9 cellular contexts compared by ENCODE assay signal in the genomic region with DNA sequence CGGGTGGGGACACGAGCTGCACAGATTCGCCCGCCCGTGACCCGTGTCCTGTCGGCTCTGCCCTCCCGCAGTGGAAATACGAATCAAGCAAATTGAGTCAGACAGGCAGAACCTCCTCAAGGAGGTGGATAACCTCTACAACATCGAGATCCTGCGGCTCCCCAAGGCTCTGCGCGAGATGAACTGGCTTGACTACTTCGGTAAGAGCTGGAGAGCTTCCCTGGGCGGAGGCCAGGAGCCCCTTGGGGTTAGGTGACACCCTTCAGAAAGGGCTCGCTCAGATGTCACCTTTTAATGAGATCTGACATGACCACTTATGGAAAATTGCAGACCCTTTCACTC. TPM values are rescaled to one million over a fixed set of nuclear protein-coding genes. Genes with fewer than 3 reads are reported as not detected.
DNase-seq lines count a peak whose midpoint lies in the region; ATAC-seq and TF ChIP-seq lines count a peak whose summit lies in the region.
"Had no signal": no experiment of that assay in that cellular context is flagged by ENCODE, and none has a peak within 500 bp of the region (broad histone marks: within the 10 kb centered on the region; RNA-seq: fewer than 3 reads in every experiment).

No MANE protein-coding gene starts in this region.

- TF ChIP-seq EP300 in sigmoid colon (IDR thresholded peaks at IDR 0.05): no peak

- peak overlapping the region; percentile 81 for H3K4me3 ChIP-seq in GM23338
- peak overlapping the region; percentile 76 to 85 (median 82) for H3K4me3 ChIP-seq in Peyer's patch
- peak overlapping the region; percentile 97 for H3K4me3 ChIP-seq in fibroblast of mammary gland (ENCODE audit: control insufficient read depth, low read depth, low read length)
- H3K4me3 ChIP-seq in sigmoid colon: peak overlapping the region; percentile 75 to 94 (median 82)

- intact Hi-C loops in sigmoid colon (cut with DNase I): loop anchor here (1.0 to 10.0 kb wide), 5 partner anchors 96 to 252 kb away; a partner anchor contains a TSS

- WGBS in sigmoid colon, 2 donors: 1 to 2% methylated on average over 16 of the region's 16 CpGs

- peak overlapping the region; percentile 97 for H3K4me2 ChIP-seq in GM23338

- H2AFZ ChIP-seq in GM23338: peak overlapping the region; percentile 99

- H3K9me2 ChIP-seq in GM23338 (ENCODE audit: insufficient read depth): no peaks in the 10 kb centered on the region

- peaks cover 27% of the 10 kb centered on the region; the same call in 1 of the 2 replicates for H4K20me1 ChIP-seq in GM23338 (replicated peaks; ENCODE audit: insufficient read depth)

- ATAC-seq in GM23338: 0 out of 3 replicates have a peak, but pooled peaks have one; percentile 0

- DNase-seq in GM23338 (ENCODE audit: low spot score) (peak; percentile 39), Peyer's patch (no peak), fibroblast of mammary gland (ENCODE audit: low read depth) (no peak), sigmoid colon (no peak), caudate nucleus (lab: John Stamatoyannopoulos, UW) (no peak), GOT3 (lab: John Stamatoyannopoulos, UW) (no peak), mucosa of gallbladder (ENCODE audit: low spot score) (no peak), germinal center (ENCODE audit: low spot score) (no peak)

- H3K4me1 ChIP-seq in GM23338 (ENCODE audit: insufficient read depth) (peaks cover 14% of the 10 kb centered on the region; the same call in 1 of the 2 replicates), Peyer's patch (peaks cover 7 to 35% (median 19%) of the 10 kb centered on the region in 4 donors), sigmoid colon (peaks cover 0 to 37% (median 31%) of the 10 kb centered on the region in 4 donors)

- H3K36me3 ChIP-seq in GM23338 (ENCODE audit: insufficient read depth) (peaks cover 29% of the 10 kb centered on the region), Peyer's patch (peaks cover 0 to 2% (median 0%) of the 10 kb centered on the region in 3 donors), sigmoid colon (peaks cover 0 to 8% (median 1%) of the 10 kb centered on the region in 4 donors)

- H3K36me3 Mint-ChIP-seq in GM23338 (ENCODE audit: low read depth): peaks cover 39% of the 10 kb centered on the region

- no peaks in the 10 kb centered on the region for H3K27me3 ChIP-seq in GM23338 (ENCODE audit: insufficient read depth)
- H3K27me3 ChIP-seq in Peyer's patch: no peaks in the 10 kb centered on the region
- no peaks in the 10 kb centered on the region for H3K27me3 ChIP-seq in sigmoid colon

- no peaks in the 10 kb centered on the region; the same call in 2 of the 3 replicates for H3K9me3 Mint-ChIP-seq in GM23338

- TF ChIP-seq CTCF in GM23338 (conservative IDR thresholded peaks at IDR 0.05; ENCODE audit: low read depth in 2 of 2) (no peak), Peyer's patch (IDR thresholded peaks at IDR 0.05) (no peak), fibroblast of mammary gland (conservative IDR thresholded peaks at IDR 0.05; ENCODE audit: control insufficient read depth, insufficient read depth, low read depth, low read length) (no peak), sigmoid colon (IDR thresholded peaks at IDR 0.05) (no peak)

- no peak for TF ChIP-seq POLR2A in Peyer's patch (IDR thresholded peaks at IDR 0.05)
- no peak for TF ChIP-seq POLR2A in sigmoid colon (IDR thresholded peaks at IDR 0.05)

- H3K27ac ChIP-seq in GM23338 (ENCODE audit: low read depth) (peak overlapping the region; percentile 68; the same call in 1 of the 2 replicates), Peyer's patch (peak overlapping the region; percentile 2 to 87 (median 36)), sigmoid colon (peak overlapping the region in 3 of 4 donors; percentile 87 to 94 (median 91)), caudate nucleus (ENCODE audit: low read depth, low read length) (no peak overlapping the region)

- H3K27ac Mint-ChIP-seq in GM23338: peak overlapping the region; percentile 96

- peaks cover 18% of the 10 kb centered on the region for H3K4me1 Mint-ChIP-seq in GM23338

- H3F3A ChIP-seq in GM23338 (replicated peaks; ENCODE audit: low read depth): no peaks in the 10 kb centered on the region

- peak overlapping the region; percentile 99 for H3K4me3 Mint-ChIP-seq in GM23338

- peaks cover 42% of the 10 kb centered on the region for H3K79me2 ChIP-seq in GM23338 (replicated peaks; ENCODE audit: insufficient read depth)

- H3K27me3 Mint-ChIP-seq in GM23338 (ENCODE audit: insufficient read depth, low read depth, poor library complexity): peaks cover 8% of the 10 kb centered on the region

- H3K9me3 ChIP-seq in Peyer's patch (no peaks in the 10 kb centered on the region), sigmoid colon (no peaks in the 10 kb centered on the region)

TF ChIP-seq in GM23338, 12 proteins besides CTCF, POLR2A, EP300 and RAD21:
- no peak for TF ChIP-seq NANOG (IDR thresholded peaks at IDR 0.05; ENCODE audit: borderline replicate concordance)
- no peak for TF ChIP-seq POLR2AphosphoS5 (IDR thresholded peaks at IDR 0.05; ENCODE audit: low read depth)

RNA-seq across cellular contexts. Expression of a gene that starts 0.5 kb away (rescaled TPM):
- 31.6 and 35.3 TPM in 2 replicates for total RNA-seq in GM23338 (2014; rRNA removed; shearing (Covaris generic))
- polyA plus RNA-seq in GM23338 (2016; fragmentation: Nextera tagmentation; extraction: Ambion mirVana) (37.9 and 38.9 TPM in 2 replicates), sigmoid colon (10 to 100 TPM in 1 of 3 donors, 1 to 10 TPM in 2; 4.8 to 21.4 (median 6.7) TPM)
- total RNA-seq in Peyer's patch (1 to 10 TPM; 3.1 to 7.4 (median 4.0) TPM), sigmoid colon (under 1 TPM in 3 of 4 donors, not detected in 1; under 0.01 to 0.55 (median 0.16) TPM), mucosa of gallbladder (2.5 TPM)

RNA-seq across cellular contexts. Expression of a gene that starts 58.1 kb away (rescaled TPM):
- 0.19 TPM in 1 of 2 replicates, not detected in the other for total RNA-seq in GM23338 (2014; rRNA removed; shearing (Covaris generic))
- polyA plus RNA-seq in GM23338 (2016; fragmentation: Nextera tagmentation; extraction: Ambion mirVana) (0.11 and 0.12 TPM in 2 replicates), sigmoid colon (1 to 10 TPM in 1 of 3 donors, under 1 TPM in 2; 0.46 to 1.8 (median 0.92) TPM)
- total RNA-seq in Peyer's patch (1 to 10 TPM in 3 of 4 donors, under 1 TPM in 1; 0.35 to 2.5 (median 1.4) TPM), sigmoid colon (1 to 10 TPM in 1 of 4 donors, under 1 TPM in 3; 0.41 to 2.2 (median 0.77) TPM), mucosa of gallbladder (6.0 TPM)
- total RNA-seq: T-helper 1 cell treated with Interleukin-12 subunit alpha and Interleukin-12 subunit beta and Interleukin-4 antibody, amounts not matched to agents 30 ng/mL and 1 ng/mL, for 36 hours had no signal
